In genomic region chr9:129208191-129209091, GRCh38 we compare ENCODE assay signal across 10 cellular contexts. TPM values are rescaled to one million over a fixed set of nuclear protein-coding genes. Genes with fewer than 3 reads are reported as not detected.
DNase-seq lines count a peak whose midpoint lies in the region; ATAC-seq and TF ChIP-seq lines count a peak whose summit lies in the region.
"Had no signal": no experiment of that assay in that cellular context is flagged by ENCODE, and none has a peak within 500 bp of the region (broad histone marks: within the 10 kb centered on the region; RNA-seq: fewer than 3 reads in every experiment).

No MANE protein-coding gene starts in this region.

- no peaks in the 10 kb centered on the region for H3K36me3 ChIP-seq in iPS-20b (ENCODE audit: insufficient read depth, low read depth, low read length)
- H3K36me3 ChIP-seq: neutrophil, upper lobe of right lung had no signal

- H3K4me1 ChIP-seq in iPS-20b (ENCODE audit: insufficient read depth, low read length) = peaks cover 19% of the 10 kb centered on the region
- H3K4me1 ChIP-seq: upper lobe of right lung had no signal

- in situ Hi-C loops in KBM-7 (cut with MboI; ENCODE audit: low pct_unique_long_range_greater_than_20kb, low sequenced_read_pairs) = no loop called here

- peak; percentile 25 for DNase-seq in KBM-7
- peak; percentile 54 for DNase-seq in activated T-cell treated with anti-CD3 and anti-CD28 coated beads for 24 hours (ENCODE audit: low read depth)
- peak; percentile 36 for DNase-seq in stimulated activated CD8-positive, alpha-beta memory T cell treated with anti-CD3 and anti-CD28 coated beads, Interleukin-15, amount 100 ng/mL, for 1 hour (ENCODE audit: low read depth)
- no peak for DNase-seq in omental fat pad (ENCODE audit: low spot score)
- no peak for DNase-seq in NCI-H2196 treated with DMSO at 0.1 percent for 48 hours (lab: John Stamatoyannopoulos, UW; ENCODE audit: unreplicated experiment)
- no peak for DNase-seq in NCI-H2107 (lab: John Stamatoyannopoulos, UW)
- DNase-seq: upper lobe of right lung had no signal

- no peak for TF ChIP-seq CTCF in omental fat pad (IDR thresholded peaks at IDR 0.05)

- H3K4me3 ChIP-seq in iPS-20b (ENCODE audit: low read length) = peak overlapping the region; percentile 77
- H3K4me3 ChIP-seq: upper lobe of right lung had no signal

- H3K27ac ChIP-seq in iPS-20b (ENCODE audit: low read length) = peak overlapping the region; percentile 82
- H3K27ac ChIP-seq: neutrophil, upper lobe of right lung had no signal

- no peaks in the 10 kb centered on the region for H3K9me3 ChIP-seq in iPS-20b (ENCODE audit: insufficient read depth, low read depth, low read length)
- H3K9me3 ChIP-seq: neutrophil, upper lobe of right lung had no signal

- H3K27me3 ChIP-seq in iPS-20b (ENCODE audit: insufficient read depth, low read length) = no peaks in the 10 kb centered on the region; the same call in 1 of the 2 replicates
- H3K27me3 ChIP-seq: neutrophil, upper lobe of right lung had no signal

- ATAC-seq in GM21723 (IDR thresholded peaks at IDR 0.05; ENCODE audit: unreplicated experiment) (no peak), omental fat pad (ENCODE audit: low FRiP score) (no peak)
- ATAC-seq: upper lobe of right lung had no signal

- peak overlapping the region; percentile 80; the same call in 1 of the 2 replicates for H3K9ac ChIP-seq in iPS-20b (ENCODE audit: low read depth, low read length)

RNA-seq across cellular contexts. Expression of gene IER5L, which starts 30.4 kb away (rescaled TPM):
- 10 to 100 TPM in 3 of 4 donors, 1 to 10 TPM in 1; 9.0 to 23.9 (median 20.2) TPM for total RNA-seq in omental fat pad

Comparison
In these comparisons a context has a peak if more than half of its experiments do, and no peak if none do; other contexts are left out.
1. DNase-seq: peak in KBM-7 (single experiment), activated T-cell treated with anti-CD3 and anti-CD28 coated beads for 24 hours (single experiment) and stimulated activated CD8-positive, alpha-beta memory T cell treated with anti-CD3 and anti-CD28 coated beads, Interleukin-15, amount 100 ng/mL, for 1 hour (single experiment); none in omental fat pad (single experiment), NCI-H2196 treated with DMSO at 0.1 percent for 48 hours (single experiment) and NCI-H2107 (single experiment).